In genomic region chr12:2185751-2186341, GRCh38 we compare ENCODE assay signal across 14 cellular contexts.
"Had no signal": no experiment of that assay in that cellular context is flagged by ENCODE, and none has a peak within 500 bp of the region (broad histone marks: within the 10 kb centered on the region; RNA-seq: fewer than 3 reads in every experiment).

No MANE protein-coding gene starts in this region.

- H3K36me3 ChIP-seq: thoracic aorta had no signal

- H3K27ac ChIP-seq: thoracic aorta had no signal

- H3K4me3 ChIP-seq: thoracic aorta had no signal

- H3K9me3 ChIP-seq: thoracic aorta had no signal

- ATAC-seq: WTC11 had no signal

- DNase-seq: activated gamma-delta T cell treated with Interleukin-2 at 50 U/mL for 16 hours; activated T-cell treated with anti-CD3 and anti-CD28 coated beads, Interleukin-2, amount 50 U/mL, for 1 hour; anterior cingulate cortex; central memory CD4-positive, alpha-beta T cell; dermis blood vessel endothelial cell; effector CD8-positive, alpha-beta T cell; erythroblast; nucleus accumbens; retina; stimulated activated CD4-positive, alpha-beta T cell treated with anti-CD3 and anti-CD28 coated beads, Interleukin-4, amount 100 ng/mL, for 24 hours; stimulated activated naive CD4-positive, alpha-beta T cell treated with Interleukin-2 at 50 U/mL for 16 hours; T1000 had no signal
